Comparison of ENCODE assay signal across 8 cellular contexts in genomic region chr17:47066841-47067682, GRCh38.
A peak's percentile ranks its signal among the peaks of the same experiment; 100 is the strongest.
DNase-seq lines count a peak whose midpoint lies in the region; ATAC-seq and TF ChIP-seq lines count a peak whose summit lies in the region.

No MANE protein-coding gene starts in this region.

- 2 to 5% (median 4%) methylated on average over 17 to 18 of the region's 18 CpGs for WGBS in spleen, 5 donors

- peak overlapping the region; percentile 95 for H3K27ac Mint-ChIP-seq in activated B cell treated with CpG ODN at 0.5 μM for 24 hours

- H3K27me3 ChIP-seq in spleen (replicated peaks in 1 of 7): no peaks in the 10 kb centered on the region

- CTCF ChIA-PET in activated B cell treated with CpG ODN at 0.5 μM for 24 hours (lab: Charles Lee): interaction anchor here (0.7 kb wide), 1 partner anchor 249 kb away, joined by 4 read pairs; no protein-coding TSS in a partner anchor

- H3K4me1 ChIP-seq in spleen: peaks cover 7 to 45% (median 23%) of the 10 kb centered on the region in 6 donors

- H3K4me3 ChIP-seq in spleen: peak overlapping the region; percentile 48 to 73 (median 62)

- no peaks in the 10 kb centered on the region for H3K27me3 Mint-ChIP-seq in activated B cell treated with CpG ODN at 0.5 μM for 24 hours

- no peak for TF ChIP-seq POLR2A in spleen (IDR thresholded peaks at IDR 0.05)

- intact Hi-C loops in activated B cell treated with CpG ODN at 0.5 μM for 24 hours (cut with micrococcal nuclease): loop anchor here (1.0 to 10.0 kb wide), 5 partner anchors 32 to 258 kb away; partner anchors contain the start of genes EFCAB13, GOSR2 and MYL4
- intact Hi-C loops in spleen (cut with DNase I; ENCODE audit: low total_unique reads): no loop called here

- H3K27ac ChIP-seq in caudate nucleus (ENCODE audit: low read depth, low read length) (peak overlapping the region; percentile 65), spleen (peak overlapping the region; percentile 78 to 90 (median 88))

- peaks cover 2% of the 10 kb centered on the region for H3K9me3 Mint-ChIP-seq in activated B cell treated with CpG ODN at 0.5 μM for 24 hours

- peaks cover 35% of the 10 kb centered on the region for H3K4me1 Mint-ChIP-seq in activated B cell treated with CpG ODN at 0.5 μM for 24 hours

- ATAC-seq in GM18499 (IDR thresholded peaks at IDR 0.05; ENCODE audit: insufficient read depth, unreplicated experiment) (peak; percentile 55), HG03135 (IDR thresholded peaks at IDR 0.05; ENCODE audit: unreplicated experiment) (peak; percentile 69), activated B cell treated with CpG ODN at 0.5 μM for 24 hours (ENCODE audit: low read depth) (peak; percentile 99)

- POLR2A ChIA-PET in activated B cell treated with CpG ODN at 0.5 μM for 24 hours (lab: Charles Lee): interaction anchor here (0.6 to 1.0 kb wide), 7 partner anchors 31 to 1546 kb away, joined by 3 to 7 read pairs (median 4); no protein-coding TSS in a partner anchor

- DNase-seq in NCI-H345 (lab: John Stamatoyannopoulos, UW) (peak; percentile 86), activated B cell treated with CpG ODN at 0.5 μM for 24 hours (peak; percentile 61), caudate nucleus (lab: John Stamatoyannopoulos, UW) (peak in 60 of 61 donors; percentile 11 to 91 (median 64)), iris pigment epithelial cell (ENCODE audit: low read depth) (peak; percentile 92), spleen (peak; percentile 90), mesenteric fat pad (ENCODE audit: low spot score) (no peak)

- H3K4me3 Mint-ChIP-seq in activated B cell treated with CpG ODN at 0.5 μM for 24 hours: peak overlapping the region; percentile 96

- TF ChIP-seq CTCF in activated B cell treated with CpG ODN at 0.5 μM for 24 hours (IDR thresholded peaks at IDR 0.05) (no peak), spleen (IDR thresholded peaks at IDR 0.05 in 8 of 11, conservative IDR thresholded peaks at IDR 0.05 in 3 of 11) (peak in 5 of 11 experiments; percentile 18 to 38 (median 35))

- peaks cover 16% of the 10 kb centered on the region for H3K36me3 Mint-ChIP-seq in activated B cell treated with CpG ODN at 0.5 μM for 24 hours (ENCODE audit: low read depth)

- H3K36me3 ChIP-seq in spleen: peaks cover 0 to 10% (median 0%) of the 10 kb centered on the region in 6 donors

- H3K9me3 ChIP-seq in spleen: peaks cover 0 to 11% (median 7%) of the 10 kb centered on the region in 8 donors
